Comparison of ENCODE assay signal across 14 cellular contexts in genomic region chr16:2551420-2551889, GRCh38. TPM values are rescaled to one million over a fixed set of nuclear protein-coding genes. Genes with fewer than 3 reads are reported as not detected.
DNase-seq lines count a peak whose midpoint lies in the region; ATAC-seq, FAIRE-seq and TF ChIP-seq lines count a peak whose summit lies in the region.
"Not testable (repeated sequence)": the region's sequence is repeated elsewhere in the genome, so short reads cannot be mapped to it uniquely, and the experiment has no call there.
"Had no signal": no experiment of that assay in that cellular context is flagged by ENCODE, and none has a peak within 500 bp of the region (broad histone marks: within the 10 kb centered on the region; RNA-seq: fewer than 3 reads in every experiment).

No MANE protein-coding gene starts in this region.

- BruUV-seq in Calu3 (replicated peaks; lab: Mats Ljungman, UMichigan) = not testable (repeated sequence)

- WGBS in upper lobe of left lung, 2 donors = 38 to 69% methylated on average over 14 to 16 of the region's 17 CpGs

- TF ChIP-seq POLR2A in upper lobe of left lung (IDR thresholded peaks at IDR 0.05) = not testable (repeated sequence)

- not testable (repeated sequence) for H3K9me3 ChIP-seq in HUES48 (ENCODE audit: control insufficient read depth, insufficient read depth, low read length); upper lobe of left lung

- ATAC-seq in left colon (peak; percentile 52), upper lobe of left lung (ENCODE audit: low FRiP score in 2 of 2) (peak; percentile 32 to 39)

- H3K4me1 ChIP-seq in HUES48 (ENCODE audit: control insufficient read depth, insufficient read depth, low read length); upper lobe of left lung: not testable (repeated sequence)

- H3K36me3 ChIP-seq in HUES48 (ENCODE audit: control insufficient read depth, insufficient read depth, low read length); bronchial epithelial cell (ENCODE audit: control insufficient read depth, insufficient read depth, low read length); upper lobe of left lung: not testable (repeated sequence)

- FAIRE-seq in bronchial epithelial cell (lab: Jason Lieb, UNC) = not testable (repeated sequence)

- H3K27ac Mint-ChIP-seq in Calu3 (ENCODE audit: unreplicated experiment); osteocyte (ENCODE audit: unreplicated experiment): not testable (repeated sequence)

- H3K4me3 ChIP-seq in HUES48 (ENCODE audit: low read depth, low read length); bronchial epithelial cell (ENCODE audit: low read depth, low read length); fibroblast of the aortic adventitia (ENCODE audit: low read depth, low read length): not testable (repeated sequence)
- peak overlapping the region in 1 of 4 donors; percentile 12 for H3K4me3 ChIP-seq in upper lobe of left lung

- TF ChIP-seq EP300 in upper lobe of left lung (IDR thresholded peaks at IDR 0.05) = not testable (repeated sequence)

- not testable (repeated sequence) for H3K9ac ChIP-seq in HUES48 (ENCODE audit: low read depth, low read length)

- H3K27ac ChIP-seq in HUES48 (ENCODE audit: low read depth, low read length) (peak overlapping the region; percentile 73), upper lobe of left lung (peak overlapping the region in 2 of 4 donors; percentile 6 to 52)

- DNase-seq in Calu3 = peak; percentile 42
- DNase-seq in SK-MEL-5 (ENCODE audit: low read depth, low spot score) = peak; percentile 44
- peak; percentile 38 for DNase-seq in bronchial epithelial cell (ENCODE audit: low read depth)
- peak; percentile 40 for DNase-seq in fibroblast of the aortic adventitia (ENCODE audit: low read depth)
- not testable (repeated sequence) for DNase-seq in left colon; osteocyte (ENCODE audit: extremely low spot score, unreplicated experiment)
- peak in 1 of 2 donors; percentile 28 for DNase-seq in upper lobe of left lung

- not testable (repeated sequence) for H3K9me3 Mint-ChIP-seq in Calu3 (ENCODE audit: low read depth, unreplicated experiment); osteocyte (ENCODE audit: unreplicated experiment)

- H3K27me3 Mint-ChIP-seq in Calu3 (ENCODE audit: unreplicated experiment); osteocyte (ENCODE audit: unreplicated experiment): not testable (repeated sequence)

- H3K4me3 Mint-ChIP-seq in Calu3 (ENCODE audit: low read depth, unreplicated experiment) = peak overlapping the region; percentile 32
- not testable (repeated sequence) for H3K4me3 Mint-ChIP-seq in osteocyte (ENCODE audit: unreplicated experiment)

- in situ Hi-C loops in SK-MEL-5 (cut with HindIII; ENCODE audit: low pct_unique_long_range_greater_than_20kb, low sequenced_read_pairs) = not testable (repeated sequence)

- H3K4me1 Mint-ChIP-seq in Calu3 (ENCODE audit: low read depth, unreplicated experiment); osteocyte (ENCODE audit: unreplicated experiment): not testable (repeated sequence)

- not testable (repeated sequence) for TF ChIP-seq CTCF in Calu3 (IDR thresholded peaks at IDR 0.05; ENCODE audit: unreplicated experiment); fibroblast of the aortic adventitia (IDR thresholded peaks at IDR 0.05; ENCODE audit: insufficient read depth, low read length); upper lobe of left lung (IDR thresholded peaks at IDR 0.05)
- TF ChIP-seq CTCF in bronchial epithelial cell (IDR thresholded peaks at IDR 0.05; ENCODE audit: insufficient read depth, low read length, severe bottlenecking) (peak; percentile 18), osteocyte (IDR thresholded peaks at IDR 0.05) (peak; percentile 21)

- intact Hi-C loops in Calu3 (cut with micrococcal nuclease; ENCODE audit: unreplicated experiment); left colon (cut with DNase I, micrococcal nuclease): not testable (repeated sequence)

- not testable (repeated sequence) for H3K27me3 ChIP-seq in HUES48 (ENCODE audit: control insufficient read depth, insufficient read depth, low read length); bronchial epithelial cell (ENCODE audit: control insufficient read depth, insufficient read depth, low read length); upper lobe of left lung

- CTCF ChIA-PET in Calu3 (lab: Charles Lee) = interaction anchor here (0.6 to 0.7 kb wide), 7 partner anchors 33 to 673 kb away, joined by 3 to 7 read pairs (median 5); no protein-coding TSS in a partner anchor

- not testable (repeated sequence) for H3K36me3 Mint-ChIP-seq in Calu3 (ENCODE audit: insufficient read depth, unreplicated experiment); osteocyte (ENCODE audit: unreplicated experiment)

RNA-seq across cellular contexts. Expression of gene PDPK1, which starts 13.6 kb away (rescaled TPM):
- 57.4 and 62.4 TPM in 2 replicates for total RNA-seq in Calu3 (2022)
- 12.3 and 16.3 TPM in 2 replicates for total RNA-seq in SK-MEL-5 (2014; rRNA removed; shearing (Covaris generic))
- polyA plus RNA-seq in SK-MEL-5 (2015; cell fraction: cytosol; rRNA removed) = 23.9 and 31.6 TPM in 2 replicates
- polyA plus RNA-seq in SK-MEL-5 (2015; cell fraction: nucleus; rRNA removed) = 23.1 and 40.0 TPM in 2 replicates
- 11.8 and 17.7 TPM in 2 replicates for total RNA-seq in bronchial epithelial cell
- 27.9 and 29.9 TPM in 2 replicates for total RNA-seq in fibroblast of the aortic adventitia (ENCODE audit: low replicate concordance)
- total RNA-seq in left colon = 10 to 100 TPM; 71.1 to 77.4 TPM
- total RNA-seq in osteocyte = 44.9 and 45.8 TPM in 2 replicates
- total RNA-seq in upper lobe of left lung = 10 to 100 TPM; 39.4 to 83.1 (median 67.2) TPM

RNA-seq across cellular contexts. Expression of gene CEMP1, which starts 20.2 kb away (rescaled TPM):
- total RNA-seq in Calu3 (2022) (0.86 and 0.90 TPM in 2 replicates), bronchial epithelial cell (0.26 TPM in 1 of 2 replicates, not detected in the other), fibroblast of the aortic adventitia (ENCODE audit: low replicate concordance) (not detected in 2 replicates), left colon (under 1 TPM; 0.70 TPM), osteocyte (not detected in 2 replicates), upper lobe of left lung (10 to 100 TPM in 2 of 6 donors, 1 to 10 TPM in 3, under 1 TPM in 1; 0.91 to 17.0 (median 5.4) TPM)
- total RNA-seq in SK-MEL-5 (2014; rRNA removed; shearing (Covaris generic)) = not detected in 2 replicates
- not detected in 2 replicates for polyA plus RNA-seq in SK-MEL-5 (2015; cell fraction: cytosol; rRNA removed)
- polyA plus RNA-seq in SK-MEL-5 (2015; cell fraction: nucleus; rRNA removed) = not detected in 2 replicates
- total RNA-seq: activated CD4-positive, alpha-beta T cell treated with anti-CD3 and anti-CD28 coated beads, Interleukin-2, amount 10 ng/mL, durations not matched to agents 24 days and 14 days; fibroblast of lung; NCI-H460; sciatic nerve; urinary bladder had no signal
- polyA plus RNA-seq: AG04450, fibroblast of lung had no signal

RNA-seq across cellular contexts. Expression of gene AMDHD2, which starts 31.3 kb away (rescaled TPM):
- 60.2 and 65.1 TPM in 2 replicates for total RNA-seq in Calu3 (2022)
- 119 and 124 TPM in 2 replicates for total RNA-seq in SK-MEL-5 (2014; rRNA removed; shearing (Covaris generic))
- polyA plus RNA-seq in SK-MEL-5 (2015; cell fraction: cytosol; rRNA removed) = 111 and 112 TPM in 2 replicates
- 818 and 937 TPM in 2 replicates for polyA plus RNA-seq in SK-MEL-5 (2015; cell fraction: nucleus; rRNA removed)
- total RNA-seq in bronchial epithelial cell = 27.7 and 35.8 TPM in 2 replicates
- 59.9 and 74.3 TPM in 2 replicates for total RNA-seq in fibroblast of the aortic adventitia (ENCODE audit: low replicate concordance)
- 10 to 100 TPM; 31.5 to 31.7 TPM for total RNA-seq in left colon
- 52.5 and 56.6 TPM in 2 replicates for total RNA-seq in osteocyte
- 100 to 1,000 TPM in 1 of 6 donors, 10 to 100 TPM in 5; 33.0 to 126 (median 68.4) TPM for total RNA-seq in upper lobe of left lung

RNA-seq across cellular contexts. Expression of gene ATP6V0C, which starts 37.7 kb away (rescaled TPM):
- total RNA-seq in Calu3 (2022) (260 and 262 TPM in 2 replicates), bronchial epithelial cell (7.9 and 13.2 TPM in 2 replicates), fibroblast of the aortic adventitia (ENCODE audit: low replicate concordance) (5.3 and 48.9 TPM in 2 replicates), left colon (100 to 1,000 TPM; 218 to 230 TPM), osteocyte (208 and 211 TPM in 2 replicates), upper lobe of left lung (100 to 1,000 TPM in 4 of 6 donors, 10 to 100 TPM in 2; 84.9 to 332 (median 164) TPM)
- 77.8 and 90.0 TPM in 2 replicates for total RNA-seq in SK-MEL-5 (2014; rRNA removed; shearing (Covaris generic))
- 658 and 749 TPM in 2 replicates for polyA plus RNA-seq in SK-MEL-5 (2015; cell fraction: cytosol; rRNA removed)
- 45.5 and 71.0 TPM in 2 replicates for polyA plus RNA-seq in SK-MEL-5 (2015; cell fraction: nucleus; rRNA removed)
